In genomic region chr20:62936996-62937352, GRCh38 we compare ENCODE assay signal across 8 cellular contexts. TPM values are rescaled to one million over a fixed set of nuclear protein-coding genes. Genes with fewer than 3 reads are reported as not detected.
DNase-seq lines count a peak whose midpoint lies in the region; ATAC-seq and TF ChIP-seq lines count a peak whose summit lies in the region.

No MANE protein-coding gene starts in this region.

- H3K27ac ChIP-seq in SJSA1, result peak overlapping the region; percentile 83
- H3K27ac ChIP-seq in esophagus squamous epithelium, result peak overlapping the region; percentile 97 to 100 (median 98)
- H3K27ac ChIP-seq in ovary, result peak overlapping the region; percentile 76 to 79

- intact Hi-C loops in esophagus squamous epithelium (cut with DNase I) (no loop called here), ovary (cut with DNase I) (no loop called here)

- TF ChIP-seq EP300 in ovary (IDR thresholded peaks at IDR 0.05), result no peak

- no peak for ATAC-seq in GM18907 (IDR thresholded peaks at IDR 0.05; ENCODE audit: unreplicated experiment)

- DNase-seq in NCI-H748 (lab: John Stamatoyannopoulos, UW; ENCODE audit: unreplicated experiment) (peak; percentile 6), NCI-H748 treated with DMSO at 0.1 percent for 48 hours (lab: John Stamatoyannopoulos, UW) (no peak), SJSA1 (ENCODE audit: low read depth in 1 of 2, low spot score in 2 of 2) (peak in 1 of 2 experiments; percentile 74), esophagus squamous epithelium (lab: John Stamatoyannopoulos, UW) (no peak), ovary (no peak), iPS-NIHi11 (ENCODE audit: low spot score) (no peak), SKM-1 (lab: John Stamatoyannopoulos, UW; ENCODE audit: unreplicated experiment) (no peak)

- no peaks in the 10 kb centered on the region for H3K9me3 ChIP-seq in SJSA1 (replicated peaks)
- H3K9me3 ChIP-seq in esophagus squamous epithelium, result no peaks in the 10 kb centered on the region
- H3K9me3 ChIP-seq in ovary, result no peaks in the 10 kb centered on the region

- H3K4me3 ChIP-seq in SJSA1 (peak overlapping the region; percentile 83), esophagus squamous epithelium (peak overlapping the region; percentile 70 to 99 (median 90)), ovary (peak overlapping the region; percentile 97)

- no peak for TF ChIP-seq CTCF in esophagus squamous epithelium (IDR thresholded peaks at IDR 0.05)
- no peak for TF ChIP-seq CTCF in ovary (IDR thresholded peaks at IDR 0.05)

- H3K27me3 ChIP-seq in SJSA1 (replicated peaks) (no peaks in the 10 kb centered on the region), esophagus squamous epithelium (no peaks in the 10 kb centered on the region), ovary (no peaks in the 10 kb centered on the region)

- H3K4me1 ChIP-seq in SJSA1 (replicated peaks) (peaks cover 14% of the 10 kb centered on the region; the same call in 1 of the 2 replicates), esophagus squamous epithelium (peaks cover 32 to 78% (median 39%) of the 10 kb centered on the region in 3 donors), ovary (ENCODE audit: insufficient read depth) (peaks cover 15% of the 10 kb centered on the region)

- TF ChIP-seq POLR2A in esophagus squamous epithelium (IDR thresholded peaks at IDR 0.05), result no peak
- TF ChIP-seq POLR2A in ovary (IDR thresholded peaks at IDR 0.05), result no peak

- WGBS in esophagus squamous epithelium, 2 donors, result 1% methylated on average over 14 to 15 of the region's 18 CpGs
- 1% methylated on average over 18 of the region's 18 CpGs for WGBS in ovary, 3 donors

- H3K36me3 ChIP-seq in SJSA1 (peaks cover 56% of the 10 kb centered on the region), esophagus squamous epithelium (peaks cover 0 to 51% (median 7%) of the 10 kb centered on the region in 3 donors), ovary (no peaks in the 10 kb centered on the region)

RNA-seq across cellular contexts. Expression of gene GID8, which starts 1.0 kb away (rescaled TPM):
- total RNA-seq in SJSA1 (2014; rRNA removed; shearing (Covaris generic)), result 14.2 and 20.7 TPM in 2 replicates
- total RNA-seq in esophagus squamous epithelium, result 10 to 100 TPM; 41.0 to 51.2 (median 44.1) TPM
- 10 to 100 TPM; 23.6 to 54.3 (median 47.0) TPM for total RNA-seq in ovary
- 10 to 100 TPM; 26.5 to 30.1 TPM for polyA plus RNA-seq in ovary

RNA-seq across cellular contexts. Expression of gene DIDO1, which starts 10.7 kb away (rescaled TPM):
- 42.9 and 50.4 TPM in 2 replicates for total RNA-seq in SJSA1 (2014; rRNA removed; shearing (Covaris generic))
- total RNA-seq in esophagus squamous epithelium, result 10 to 100 TPM; 27.6 to 57.8 (median 36.7) TPM
- total RNA-seq in ovary, result 10 to 100 TPM; 49.4 to 82.2 (median 69.8) TPM
- polyA plus RNA-seq in ovary, result 10 to 100 TPM; 42.9 to 47.0 TPM

RNA-seq across cellular contexts. Expression of gene SLC17A9, which starts 15.5 kb away (rescaled TPM):
- total RNA-seq in SJSA1 (2014; rRNA removed; shearing (Covaris generic)), result not detected in 2 replicates
- total RNA-seq in esophagus squamous epithelium (1 to 10 TPM in 2 of 4 donors, under 1 TPM in 2; 0.31 to 3.9 (median 1.4) TPM), ovary (1 to 10 TPM; 1.8 to 7.7 (median 4.8) TPM)
- polyA plus RNA-seq in ovary, result 1 to 10 TPM in 1 of 2 donors, under 1 TPM in 1; 0.68 to 2.6 TPM
